1 cellular context compared by ENCODE assay signal in the genomic region with DNA sequence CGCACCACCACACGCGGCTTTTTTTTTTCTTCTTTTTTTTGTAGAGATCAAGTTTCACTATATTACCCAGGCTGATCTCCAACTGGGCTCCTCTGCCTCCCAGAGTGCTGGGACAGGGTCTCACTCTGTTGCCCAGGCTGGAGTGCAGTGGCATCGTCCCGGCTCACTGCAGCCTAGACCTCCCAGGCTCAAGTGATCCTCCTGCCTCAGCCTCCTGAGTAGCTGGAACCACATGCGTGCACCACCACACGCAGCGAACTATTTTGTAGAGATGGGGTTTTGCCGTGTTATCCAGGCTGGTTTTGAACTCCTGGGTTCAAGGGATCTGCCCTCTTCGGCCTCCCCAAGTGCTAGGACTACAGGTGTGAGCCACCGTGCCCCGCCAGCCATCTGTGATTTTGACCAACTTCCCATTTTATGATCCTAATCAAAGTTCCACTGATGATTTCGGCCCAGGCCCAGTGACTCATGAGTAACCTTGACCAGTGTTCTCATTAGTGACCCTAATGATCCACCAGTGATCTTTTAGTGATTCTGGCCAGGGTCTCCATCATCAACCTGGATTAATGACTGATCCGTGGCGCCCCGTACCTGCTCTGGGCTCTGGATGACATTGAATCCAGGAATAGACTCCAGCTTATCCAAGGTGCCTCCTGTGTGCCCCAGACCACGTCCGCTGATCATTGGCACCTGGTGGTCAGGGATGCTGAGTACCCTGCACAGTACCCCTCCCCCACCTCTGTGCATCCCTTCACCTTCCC.
A peak's percentile ranks its signal among the peaks of the same experiment; 100 is the strongest.
TF ChIP-seq lines count a peak whose summit lies in the region.

No MANE protein-coding gene starts in this region.

TF ChIP-seq in WTC11, 78 proteins besides CTCF, POLR2A, EP300 and RAD21:
- TF ChIP-seq, protein P1, sequence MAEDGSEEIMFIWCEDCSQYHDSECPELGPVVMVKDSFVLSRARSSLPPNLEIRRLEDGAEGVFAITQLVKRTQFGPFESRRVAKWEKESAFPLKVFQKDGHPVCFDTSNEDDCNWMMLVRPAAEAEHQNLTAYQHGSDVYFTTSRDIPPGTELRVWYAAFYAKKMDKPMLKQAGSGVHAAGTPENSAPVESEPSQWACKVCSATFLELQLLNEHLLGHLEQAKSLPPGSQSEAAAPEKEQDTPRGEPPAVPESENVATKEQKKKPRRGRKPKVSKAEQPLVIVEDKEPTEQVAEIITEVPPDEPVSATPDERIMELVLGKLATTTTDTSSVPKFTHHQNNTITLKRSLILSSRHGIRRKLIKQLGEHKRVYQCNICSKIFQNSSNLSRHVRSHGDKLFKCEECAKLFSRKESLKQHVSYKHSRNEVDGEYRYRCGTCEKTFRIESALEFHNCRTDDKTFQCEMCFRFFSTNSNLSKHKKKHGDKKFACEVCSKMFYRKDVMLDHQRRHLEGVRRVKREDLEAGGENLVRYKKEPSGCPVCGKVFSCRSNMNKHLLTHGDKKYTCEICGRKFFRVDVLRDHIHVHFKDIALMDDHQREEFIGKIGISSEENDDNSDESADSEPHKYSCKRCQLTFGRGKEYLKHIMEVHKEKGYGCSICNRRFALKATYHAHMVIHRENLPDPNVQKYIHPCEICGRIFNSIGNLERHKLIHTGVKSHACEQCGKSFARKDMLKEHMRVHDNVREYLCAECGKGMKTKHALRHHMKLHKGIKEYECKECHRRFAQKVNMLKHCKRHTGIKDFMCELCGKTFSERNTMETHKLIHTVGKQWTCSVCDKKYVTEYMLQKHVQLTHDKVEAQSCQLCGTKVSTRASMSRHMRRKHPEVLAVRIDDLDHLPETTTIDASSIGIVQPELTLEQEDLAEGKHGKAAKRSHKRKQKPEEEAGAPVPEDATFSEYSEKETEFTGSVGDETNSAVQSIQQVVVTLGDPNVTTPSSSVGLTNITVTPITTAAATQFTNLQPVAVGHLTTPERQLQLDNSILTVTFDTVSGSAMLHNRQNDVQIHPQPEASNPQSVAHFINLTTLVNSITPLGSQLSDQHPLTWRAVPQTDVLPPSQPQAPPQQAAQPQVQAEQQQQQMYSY (CRISPR knock-in tag; IDR thresholded peaks at IDR 0.05): no peak
- TF ChIP-seq ZNF121 (CRISPR knock-in tag; IDR thresholded peaks at IDR 0.05) (peak; percentile 71), ESRRA (CRISPR knock-in tag; IDR thresholded peaks at IDR 0.05; ENCODE audit: borderline replicate concordance) (no peak)
